ENCODE assay signal across 11 cellular contexts in genomic region chr10:13984647-13985155, GRCh38.
A peak's percentile ranks its signal among the peaks of the same experiment; 100 is the strongest.
DNase-seq lines count a peak whose midpoint lies in the region; ATAC-seq, FAIRE-seq and TF ChIP-seq lines count a peak whose summit lies in the region.
"Had no signal": no experiment of that assay in that cellular context is flagged by ENCODE, and none has a peak within 500 bp of the region (broad histone marks: within the 10 kb centered on the region; RNA-seq: fewer than 3 reads in every experiment).

No MANE protein-coding gene starts in this region.

- H3K4me2 ChIP-seq in K562 (ENCODE audit: insufficient read depth, low read length) (no peak overlapping the region), keratinocyte (ENCODE audit: control insufficient read depth, extremely low read depth, insufficient read depth, low read depth, low read length) (no peak overlapping the region)

- no peak for TF ChIP-seq RAD21 in K562 (CRISPR knock-in tag; conservative IDR thresholded peaks at IDR 0.05 in 1 of 2, IDR thresholded peaks at IDR 0.05 in 1 of 2)

- FAIRE-seq in K562 (lab: Jason Lieb, UNC) (no peak), keratinocyte (lab: Jason Lieb, UNC) (peak; percentile 88)

- 4% methylated on average over 7 of the region's 7 CpGs for WGBS in K562 (ENCODE audit: insufficient coverage, low coverage, missing lambda C conversion rate)

- DNase-seq in AG08395 (ENCODE audit: low spot score) = peak; percentile 89
- DNase-seq in K562 (ENCODE audit: extremely low read depth in 1 of 4, low spot score in 3 of 4) = no peak
- DNase-seq in keratinocyte (ENCODE audit: low read depth, low spot score) = peak; percentile 88
- no peak for DNase-seq in GM13977 (ENCODE audit: low spot score)
- DNase-seq: activated CD4-positive, alpha-beta T cell treated with anti-CD3 and anti-CD28 coated beads, Interleukin-2, amount 50 U/mL, for 4 hours; KG1 had no signal

- no peak for TF ChIP-seq EP300 in K562 (IDR thresholded peaks at IDR 0.05; ENCODE audit: low read length)

- no peaks in the 10 kb centered on the region for H3K9me1 ChIP-seq in K562 (ENCODE audit: control insufficient read depth, insufficient read depth, low read length)
- H3K9me1 ChIP-seq in keratinocyte (ENCODE audit: control insufficient read depth, extremely low read depth, insufficient read depth, low read length) = no peaks in the 10 kb centered on the region

- CTCF ChIA-PET in HEK293 (lab: Yijun Ruan, JAX) = no interaction called here
- CTCF ChIA-PET in K562 (lab: Yijun Ruan, JAX; ENCODE audit: low intra/inter-chr PET ratio) = no interaction called here

- no peaks in the 10 kb centered on the region for H4K20me1 ChIP-seq in K562 (replicated peaks; ENCODE audit: control insufficient read depth, insufficient read depth, low read length)
- H4K20me1 ChIP-seq in keratinocyte (ENCODE audit: control insufficient read depth, extremely low read depth, insufficient read depth, low read length) = no peaks in the 10 kb centered on the region

- BruUV-seq in K562 (replicated peaks; lab: Mats Ljungman, UMichigan) = no TSS peak

- no peaks in the 10 kb centered on the region for H3K36me3 ChIP-seq in HEK293 (ENCODE audit: control insufficient read depth in 2 of 2, insufficient read depth in 1 of 2, low read length in 2 of 2)
- H3K36me3 ChIP-seq in K562 (ENCODE audit: control insufficient read depth, insufficient read depth, low read length) = no peaks in the 10 kb centered on the region
- no peaks in the 10 kb centered on the region for H3K36me3 ChIP-seq in keratinocyte (ENCODE audit: control insufficient read depth in 2 of 2, extremely low read depth in 1 of 2, insufficient read depth in 2 of 2, low read length in 2 of 2)

- POLR2A ChIA-PET in HEK293 (lab: Yijun Ruan, JAX) (no interaction called here), K562 (lab: Yijun Ruan, JAX) (interaction anchor here (0.6 to 0.7 kb wide), 2 partner anchors 253 to 1192 kb away, joined by 3 read pairs; no protein-coding TSS in a partner anchor)

- no peak overlapping the region for H3K4me3 ChIP-seq in HEK293 (ENCODE audit: low read depth, low read length)
- H3K4me3 ChIP-seq in K562 = no peak overlapping the region
- no peak overlapping the region for H3K4me3 ChIP-seq in keratinocyte (ENCODE audit: control insufficient read depth in 2 of 3, extremely low read depth in 1 of 3, insufficient read depth in 2 of 3, low read depth in 1 of 3, low read length in 3 of 3)

- intact Hi-C loops in K562 (cut with micrococcal nuclease) = no loop called here

- TF ChIP-seq POLR2A in K562 (conservative IDR thresholded peaks at IDR 0.05) = no peak

- in situ Hi-C loops in K562 (cut with MboI) = no loop called here
- in situ Hi-C loops in GM13977 (cut with MboI; ENCODE audit: low pct_unique_long_range_greater_than_20kb, low sequenced_read_pairs, unreplicated experiment) = no loop called here

- no peak overlapping the region for H3K9ac ChIP-seq in K562 (ENCODE audit: insufficient read depth in 1 of 2, low read depth in 2 of 2, low read length in 2 of 2)
- H3K9ac ChIP-seq in keratinocyte (ENCODE audit: control insufficient read depth, extremely low read depth, insufficient read depth, low read length) = no peak overlapping the region

- TF ChIP-seq CTCF in HEK293 (tag by site-specific recombination; IDR thresholded peaks at IDR 0.05) = no peak
- no peak for TF ChIP-seq CTCF in K562 (IDR thresholded peaks at IDR 0.05 in 2 of 3, conservative IDR thresholded peaks at IDR 0.05 in 1 of 3; ENCODE audit: insufficient read depth in 2 of 3, low read depth in 1 of 3, low read length in 3 of 3)
- TF ChIP-seq CTCF in keratinocyte (optimal IDR thresholded peaks at IDR 0.05 in 1 of 3, IDR thresholded peaks at IDR 0.05 in 1 of 3, conservative IDR thresholded peaks at IDR 0.05 in 1 of 3; ENCODE audit: extremely low read depth in 1 of 3, insufficient read depth in 2 of 3, low read length in 3 of 3) = no peak
- TF ChIP-seq CTCF in GM13977 (IDR thresholded peaks at IDR 0.05; ENCODE audit: extremely low read depth, insufficient read depth, missing control alignments) = no peak

- H3K4me1 ChIP-seq in HEK293 (ENCODE audit: control insufficient read depth, insufficient read depth, low read length) = no peaks in the 10 kb centered on the region; the same call in 1 of the 2 replicates
- no peaks in the 10 kb centered on the region for H3K4me1 ChIP-seq in K562 (replicated peaks in 1 of 2; ENCODE audit: control insufficient read depth in 2 of 2, insufficient read depth in 2 of 2, low read length in 2 of 2)
- peaks cover 9% of the 10 kb centered on the region for H3K4me1 ChIP-seq in keratinocyte (ENCODE audit: control insufficient read depth, extremely low read depth, insufficient read depth, low read length)

- H3K27ac ChIP-seq in HEK293 (ENCODE audit: extremely low read depth, low read depth, low read length) (no peak overlapping the region), K562 (ENCODE audit: extremely low read depth, low read depth, low read length) (no peak overlapping the region), keratinocyte (ENCODE audit: control insufficient read depth, insufficient read depth, low read length) (peak overlapping the region; percentile 29)

- dilution Hi-C loops in keratinocyte (cut with MboI; ENCODE audit: extremely low pct_ligation_motif_present, low sequenced_read_pairs) = no loop called here

- H3K9me3 ChIP-seq in HEK293 (ENCODE audit: control insufficient read depth, insufficient read depth, low read depth, low read length) (no peaks in the 10 kb centered on the region), K562 (replicated peaks; ENCODE audit: control insufficient read depth, insufficient read depth, low read depth, low read length) (no peaks in the 10 kb centered on the region), keratinocyte (ENCODE audit: control insufficient read depth, low read depth, low read length) (no peaks in the 10 kb centered on the region)

- H2AFZ ChIP-seq in K562 (ENCODE audit: low read depth, low read length) = no peak overlapping the region
- no peak overlapping the region for H2AFZ ChIP-seq in keratinocyte (ENCODE audit: control insufficient read depth, low read length)

- no peak for ATAC-seq in K562
- no peak for ATAC-seq in HG02571 (IDR thresholded peaks at IDR 0.05; ENCODE audit: unreplicated experiment)
- no peak for ATAC-seq in GM18861 (IDR thresholded peaks at IDR 0.05; ENCODE audit: unreplicated experiment)
- ATAC-seq in GM18873 (IDR thresholded peaks at IDR 0.05; ENCODE audit: low FRiP score, unreplicated experiment) = no peak
- ATAC-seq: sciatic nerve had no signal

- H3K79me2 ChIP-seq in K562 (ENCODE audit: control insufficient read depth, insufficient read depth, low read length) = no peaks in the 10 kb centered on the region
- no peaks in the 10 kb centered on the region for H3K79me2 ChIP-seq in keratinocyte (ENCODE audit: control insufficient read depth, insufficient read depth, low read length)

- H3K27me3 ChIP-seq in K562 (ENCODE audit: control insufficient read depth in 2 of 2, insufficient read depth in 2 of 2, low read length in 2 of 2) (peaks cover 0 to 26% of the 10 kb centered on the region in 2 experiments; a peak in 3 of 5 replicates), keratinocyte (ENCODE audit: control insufficient read depth, extremely low read depth, insufficient read depth, low read length) (no peaks in the 10 kb centered on the region)

TF ChIP-seq in HEK293, 187 proteins besides CTCF, POLR2A, EP300 and RAD21 (continues in another document):
- TF ChIP-seq ZNF175 (tag by site-specific recombination; IDR thresholded peaks at IDR 0.05) = no peak
- TF ChIP-seq MEIS1 (CRISPR knock-in tag; IDR thresholded peaks at IDR 0.05; ENCODE audit: borderline replicate concordance) = no peak
- TF ChIP-seq ZNF239 (tag by site-specific recombination; IDR thresholded peaks at IDR 0.05) = no peak
- TF ChIP-seq ZNF776 (tag by site-specific recombination; IDR thresholded peaks at IDR 0.05; ENCODE audit: borderline replicate concordance) = no peak
- TF ChIP-seq ZNF280C (tag by site-specific recombination; IDR thresholded peaks at IDR 0.05) = no peak

TF ChIP-seq in K562, 482 proteins besides CTCF, POLR2A, EP300 and RAD21:
- TF ChIP-seq ZNF146 (CRISPR knock-in tag; IDR thresholded peaks at IDR 0.05; ENCODE audit: unreplicated experiment) (peak; percentile 19), ETV1 (tag; conservative IDR thresholded peaks at IDR 0.05; ENCODE audit: low read depth) (no peak)

Comparison
In these comparisons a context has a peak if more than half of its experiments do, and no peak if none do; other contexts are left out.
1. DNase-seq: peak in AG08395 (single experiment) and keratinocyte (single experiment); none in K562 (0 of 4) and GM13977 (single experiment).